Comparison of ENCODE assay signal across 32 cellular contexts in the genomic region with DNA sequence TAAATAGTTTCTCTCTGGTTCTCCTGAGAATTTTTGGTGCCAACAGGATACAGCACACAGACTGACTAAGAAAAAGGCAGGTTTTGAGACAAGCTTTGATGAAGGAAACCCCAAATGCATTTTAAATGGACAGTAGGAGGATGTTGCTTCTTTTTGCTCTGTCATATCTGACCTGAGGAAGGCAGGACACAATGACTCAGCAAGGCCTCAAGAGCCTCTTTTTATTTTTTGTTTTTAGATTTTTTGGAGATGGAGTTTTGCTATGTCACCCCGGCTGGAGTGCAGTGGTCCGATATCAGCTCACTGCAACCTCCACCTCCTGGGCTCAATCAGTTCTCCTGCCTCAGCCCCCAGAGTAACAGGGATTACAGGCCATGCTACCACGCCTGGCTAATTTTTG. TPM values are rescaled to one million over a fixed set of nuclear protein-coding genes. Genes with fewer than 3 reads are reported as not detected.
DNase-seq lines count a peak whose midpoint lies in the region; ATAC-seq, FAIRE-seq and TF ChIP-seq lines count a peak whose summit lies in the region.
"Had no signal": no experiment of that assay in that cellular context is flagged by ENCODE, and none has a peak within 500 bp of the region (broad histone marks: within the 10 kb centered on the region; RNA-seq: fewer than 3 reads in every experiment).

No MANE protein-coding gene starts in this region.

- BruUV-seq in IMR-90 (replicated peaks; lab: Mats Ljungman, UMichigan) (no TSS peak), MCF 10A (replicated peaks; lab: Mats Ljungman, UMichigan) (no TSS peak)

- peak; percentile 52 for ATAC-seq in GM18861 (IDR thresholded peaks at IDR 0.05; ENCODE audit: unreplicated experiment)
- ATAC-seq in IMR-90 (ENCODE audit: low read depth): no peak
- no peak for ATAC-seq in HG03565 (IDR thresholded peaks at IDR 0.05; ENCODE audit: unreplicated experiment)
- ATAC-seq: gastrocnemius medialis, mucosa of descending colon had no signal

- TF ChIP-seq RAD21 in IMR-90 (IDR thresholded peaks at IDR 0.05; ENCODE audit: low read length) (no peak), H1 (IDR thresholded peaks at IDR 0.05 in 1 of 2, conservative IDR thresholded peaks at IDR 0.05 in 1 of 2; ENCODE audit: low read depth in 2 of 2, low read length in 2 of 2) (no peak)

- H4K5ac ChIP-seq in IMR-90 (ENCODE audit: low read depth, low read length) (no peak overlapping the region), H1 (ENCODE audit: insufficient read length, low read depth, low read length) (no peak overlapping the region)

- no peak overlapping the region for H2BK15ac ChIP-seq in IMR-90 (ENCODE audit: low read depth, low read length)
- no peak overlapping the region for H2BK15ac ChIP-seq in H1 (ENCODE audit: low read length)

- no peak overlapping the region for H3K27ac Mint-ChIP-seq in CD8-positive, alpha-beta memory T cell
- H3K27ac Mint-ChIP-seq in MCF 10A (ENCODE audit: low read depth, unreplicated experiment): no peak overlapping the region
- H3K27ac Mint-ChIP-seq: activated CD4-positive, alpha-beta memory T cell treated with anti-CD3 and anti-CD28 coated beads for 36 hours; activated naive CD8-positive, alpha-beta T cell treated with anti-CD3 and anti-CD28 coated beads, Interleukin-2, amount 10 ng/mL, durations not matched to agents 7 days and 5 days; endodermal cell; nephron progenitor cell had no signal

- TF ChIP-seq POLR2A in IMR-90 (IDR thresholded peaks at IDR 0.05; ENCODE audit: low read depth, low read length): no peak
- no peak for TF ChIP-seq POLR2A in H1 (IDR thresholded peaks at IDR 0.05; ENCODE audit: control extremely low read depth in 1 of 2, low read depth in 2 of 2, low read length in 2 of 2)

- H3K18ac ChIP-seq in IMR-90 (ENCODE audit: low read depth, low read length) (no peak overlapping the region), H1 (ENCODE audit: extremely low read depth, low read length) (no peak overlapping the region)

- peak overlapping the region; percentile 61 for H3K27ac ChIP-seq in CD8-positive, alpha-beta memory T cell (ENCODE audit: low read depth, low read length)
- no peak overlapping the region for H3K27ac ChIP-seq in IMR-90 (ENCODE audit: insufficient read depth, low read length)
- H3K27ac ChIP-seq in H1 (ENCODE audit: low read depth, low read length): no peak overlapping the region
- H3K27ac ChIP-seq: esophagus squamous epithelium, gastrocnemius medialis, hepatocyte, SJSA1, transverse colon had no signal

- H3K56ac ChIP-seq in IMR-90 (ENCODE audit: extremely low read depth, insufficient read depth, low read length) (no peak overlapping the region), H1 (replicated peaks; ENCODE audit: insufficient read length, low read depth, low read length) (no peak overlapping the region)

- H3K9me3 Mint-ChIP-seq in CD8-positive, alpha-beta memory T cell: no peaks in the 10 kb centered on the region
- no peaks in the 10 kb centered on the region for H3K9me3 Mint-ChIP-seq in MCF 10A (ENCODE audit: unreplicated experiment)
- H3K9me3 Mint-ChIP-seq: activated CD4-positive, alpha-beta memory T cell treated with anti-CD3 and anti-CD28 coated beads for 36 hours; activated naive CD8-positive, alpha-beta T cell treated with anti-CD3 and anti-CD28 coated beads, Interleukin-2, amount 10 ng/mL, durations not matched to agents 7 days and 5 days; endodermal cell; nephron progenitor cell had no signal

- H3K79me2 ChIP-seq in H1 (ENCODE audit: control insufficient read depth in 1 of 2, insufficient read depth in 2 of 2, low read length in 2 of 2): no peaks in the 10 kb centered on the region
- H3K79me2 ChIP-seq: hepatocyte had no signal

- no peak overlapping the region for H3K4ac ChIP-seq in IMR-90 (ENCODE audit: low read depth, low read length)
- H3K4ac ChIP-seq in H1 (replicated peaks; ENCODE audit: insufficient read length, low read depth, low read length): no peak overlapping the region

- dilution Hi-C loops in IMR-90 (cut with HindIII; ENCODE audit: low sequenced_read_pairs, unreplicated experiment): no loop called here

- no peak overlapping the region for H2BK120ac ChIP-seq in IMR-90 (ENCODE audit: low read depth, low read length)
- H2BK120ac ChIP-seq in H1 (replicated peaks; ENCODE audit: low read depth, low read length): no peak overlapping the region

- no peak overlapping the region for H2AK5ac ChIP-seq in IMR-90 (ENCODE audit: low read depth, low read length)
- H2AK5ac ChIP-seq in H1 (ENCODE audit: low read depth, low read length): no peak overlapping the region

- H3K36me3 ChIP-seq in CD8-positive, alpha-beta memory T cell (ENCODE audit: insufficient read depth, low read length): no peaks in the 10 kb centered on the region
- H3K36me3 ChIP-seq in IMR-90 (ENCODE audit: control insufficient read depth, insufficient read depth, low read length): no peaks in the 10 kb centered on the region
- no peaks in the 10 kb centered on the region for H3K36me3 ChIP-seq in H1 (ENCODE audit: control insufficient read depth in 2 of 4, insufficient read depth in 4 of 4, low read length in 3 of 4)
- H3K36me3 ChIP-seq: esophagus squamous epithelium, gastrocnemius medialis, SJSA1, transverse colon had no signal

- no peak for TF ChIP-seq EP300 in H1 (IDR thresholded peaks at IDR 0.05; ENCODE audit: borderline replicate concordance in 1 of 2, low read depth in 2 of 2, low read length in 2 of 2)

- H3K23me2 ChIP-seq in H1 (ENCODE audit: low read depth, low read length): no peaks in the 10 kb centered on the region

- H3K4me1 ChIP-seq in CD8-positive, alpha-beta memory T cell (ENCODE audit: insufficient read depth, low read length): no peaks in the 10 kb centered on the region
- H3K4me1 ChIP-seq in IMR-90 (ENCODE audit: control insufficient read depth, insufficient read depth, low read length) (no peaks in the 10 kb centered on the region), H1 (replicated peaks in 1 of 4; ENCODE audit: control insufficient read depth in 3 of 4, insufficient read depth in 4 of 4, low read length in 3 of 4) (peaks cover 0 to 3% (median 0%) of the 10 kb centered on the region in 4 experiments; a peak in 1 of 7 replicates)
- H3K4me1 ChIP-seq: Caco-2, esophagus squamous epithelium, gastrocnemius medialis, SJSA1, transverse colon had no signal

- no peaks in the 10 kb centered on the region for H3K9me3 ChIP-seq in CD8-positive, alpha-beta memory T cell (ENCODE audit: low read length)
- no peaks in the 10 kb centered on the region for H3K9me3 ChIP-seq in IMR-90 (ENCODE audit: control insufficient read depth, insufficient read depth, low read length)
- H3K9me3 ChIP-seq in H1 (ENCODE audit: insufficient read depth in 2 of 2, low read depth in 1 of 2, low read length in 1 of 2): no peaks in the 10 kb centered on the region
- H3K9me3 ChIP-seq: Caco-2, esophagus squamous epithelium, gastrocnemius medialis, mucosa of descending colon, SJSA1, transverse colon had no signal

- no peaks in the 10 kb centered on the region for H3K9me1 ChIP-seq in IMR-90 (ENCODE audit: insufficient read depth, low read length)

- H3K79me1 ChIP-seq in IMR-90 (ENCODE audit: low read depth in 1 of 2, low read length in 2 of 2): no peaks in the 10 kb centered on the region
- H3K79me1 ChIP-seq in H1 (ENCODE audit: low read depth, low read length): no peaks in the 10 kb centered on the region

- FAIRE-seq in H1 (lab: Jason Lieb, UNC): no peak
- FAIRE-seq: astrocyte had no signal

- no peak overlapping the region for H4K8ac ChIP-seq in IMR-90 (ENCODE audit: low read depth in 2 of 2, low read length in 2 of 2)
- no peak overlapping the region for H4K8ac ChIP-seq in H1 (ENCODE audit: extremely low read depth, insufficient read depth, low read length)

- no peaks in the 10 kb centered on the region for H3K36me3 Mint-ChIP-seq in CD8-positive, alpha-beta memory T cell
- no peaks in the 10 kb centered on the region for H3K36me3 Mint-ChIP-seq in MCF 10A (ENCODE audit: insufficient read depth, unreplicated experiment)
- H3K36me3 Mint-ChIP-seq: activated CD4-positive, alpha-beta memory T cell treated with anti-CD3 and anti-CD28 coated beads for 36 hours; activated naive CD8-positive, alpha-beta T cell treated with anti-CD3 and anti-CD28 coated beads, Interleukin-2, amount 10 ng/mL, durations not matched to agents 7 days and 5 days had no signal

- H3K9ac ChIP-seq in IMR-90 (ENCODE audit: low read depth, low read length) (no peak overlapping the region), H1 (replicated peaks in 1 of 4; ENCODE audit: extremely low read depth in 1 of 4, low read depth in 3 of 4, low read length in 3 of 4) (no peak overlapping the region)

- no peak overlapping the region for H3K4me3 Mint-ChIP-seq in CD8-positive, alpha-beta memory T cell
- no peak overlapping the region for H3K4me3 Mint-ChIP-seq in MCF 10A (ENCODE audit: unreplicated experiment)
- H3K4me3 Mint-ChIP-seq: activated CD4-positive, alpha-beta memory T cell treated with anti-CD3 and anti-CD28 coated beads for 36 hours; activated naive CD8-positive, alpha-beta T cell treated with anti-CD3 and anti-CD28 coated beads, Interleukin-2, amount 10 ng/mL, durations not matched to agents 7 days and 5 days; endodermal cell; nephron progenitor cell had no signal

- H3K14ac ChIP-seq in IMR-90 (replicated peaks; ENCODE audit: low read depth, low read length): no peak overlapping the region
- H3K14ac ChIP-seq in H1 (ENCODE audit: insufficient read length): no peak overlapping the region

- no peaks in the 10 kb centered on the region for H3K27me3 ChIP-seq in CD8-positive, alpha-beta memory T cell (ENCODE audit: insufficient read depth, low read length, poor library complexity, severe bottlenecking)
- H3K27me3 ChIP-seq in IMR-90 (ENCODE audit: control insufficient read depth, insufficient read depth, low read length) (peaks cover 6% of the 10 kb centered on the region), H1 (replicated peaks in 1 of 4; ENCODE audit: control insufficient read depth in 3 of 4, extremely low read depth in 1 of 4, insufficient read depth in 3 of 4, low read length in 3 of 4) (no peaks in the 10 kb centered on the region)
- H3K27me3 ChIP-seq: gastrocnemius medialis, hepatocyte, SJSA1, transverse colon had no signal

- no peak overlapping the region for H3K4me3 ChIP-seq in CD8-positive, alpha-beta memory T cell (ENCODE audit: low read length)
- H3K4me3 ChIP-seq in IMR-90 (ENCODE audit: insufficient read depth, low read depth, low read length) (no peak overlapping the region), H1 (ENCODE audit: extremely low read depth in 1 of 4, insufficient read depth in 2 of 4, low read depth in 3 of 4, low read length in 4 of 4) (no peak overlapping the region)
- H3K4me3 ChIP-seq: esophagus squamous epithelium, gastrocnemius medialis, hepatocyte, lung, mucosa of descending colon, SJSA1, transverse colon had no signal

- H2BK20ac ChIP-seq in IMR-90 (ENCODE audit: low read depth, low read length) (no peak overlapping the region), H1 (ENCODE audit: low read length) (no peak overlapping the region)

- CTCF ChIA-PET in CD8-positive, alpha-beta memory T cell (lab: Charles Lee): no interaction called here
- CTCF ChIA-PET in IMR-90 (lab: Yijun Ruan, JAX): interaction anchor here (1.0 kb wide), 1 partner anchor 231 kb away, joined by 3 read pairs; no protein-coding TSS in a partner anchor
- CTCF ChIA-PET in H1 (lab: Charles Lee; ENCODE audit: partially characterized antibody): interaction anchor here (0.5 to 1.0 kb wide), 3 partner anchors 23 to 440 kb away, joined by 3 read pairs; no protein-coding TSS in a partner anchor
- CTCF ChIA-PET in MCF 10A (lab: Yijun Ruan, JAX): no interaction called here

- POLR2A ChIA-PET in CD8-positive, alpha-beta memory T cell (lab: Charles Lee): no interaction called here
- POLR2A ChIA-PET in IMR-90 (lab: Charles Lee; ENCODE audit: unreplicated experiment): no interaction called here
- POLR2A ChIA-PET in H1 (lab: Charles Lee; ENCODE audit: partially characterized antibody): no interaction called here
- POLR2A ChIA-PET in MCF 10A (lab: Yijun Ruan, JAX): interaction anchor here (1.2 to 1.6 kb wide), 2 partner anchors 84 to 85 kb away, joined by 3 read pairs; no protein-coding TSS in a partner anchor

- intact Hi-C loops in IMR-90 (cut with micrococcal nuclease) (no loop called here), MCF 10A (cut with micrococcal nuclease) (no loop called here)

- H4K91ac ChIP-seq in IMR-90 (ENCODE audit: insufficient read depth, low read depth, low read length): no peak overlapping the region
- no peak overlapping the region for H4K91ac ChIP-seq in H1 (replicated peaks; ENCODE audit: insufficient read length, low read length)

- H3K27me3 Mint-ChIP-seq in CD8-positive, alpha-beta memory T cell: peaks cover 11 to 17% of the 10 kb centered on the region in 2 donors
- H3K27me3 Mint-ChIP-seq in MCF 10A (ENCODE audit: insufficient read depth, unreplicated experiment): no peaks in the 10 kb centered on the region

- H3K4me2 ChIP-seq in IMR-90 (ENCODE audit: low read depth, low read length): no peak overlapping the region
- H3K4me2 ChIP-seq in H1 (ENCODE audit: insufficient read depth in 1 of 2, low read depth in 2 of 2, low read length in 2 of 2): no peak overlapping the region
- H3K4me2 ChIP-seq: hepatocyte had no signal

- no peaks in the 10 kb centered on the region for H4K20me1 ChIP-seq in IMR-90 (ENCODE audit: insufficient read depth, low read length)
- H4K20me1 ChIP-seq in H1 (replicated peaks in 1 of 2; ENCODE audit: control insufficient read depth in 1 of 2, insufficient read depth in 2 of 2, low read length in 2 of 2): no peaks in the 10 kb centered on the region

- H3K23ac ChIP-seq in IMR-90 (ENCODE audit: low read depth, low read length) (no peak overlapping the region), H1 (ENCODE audit: insufficient read length) (no peak overlapping the region)

- H2BK5ac ChIP-seq in IMR-90 (ENCODE audit: low read depth, low read length, poor library complexity, severe bottlenecking) (no peak overlapping the region), H1 (ENCODE audit: low read depth, low read length) (no peak overlapping the region)

- H2AK9ac ChIP-seq in IMR-90 (replicated peaks; ENCODE audit: low read depth, low read length, poor library complexity): no peak overlapping the region

- H3K4me1 Mint-ChIP-seq in CD8-positive, alpha-beta memory T cell: no peaks in the 10 kb centered on the region
- no peaks in the 10 kb centered on the region for H3K4me1 Mint-ChIP-seq in MCF 10A (ENCODE audit: insufficient read depth, unreplicated experiment)
- H3K4me1 Mint-ChIP-seq: activated naive CD8-positive, alpha-beta T cell treated with anti-CD3 and anti-CD28 coated beads, Interleukin-2, amount 10 ng/mL, durations not matched to agents 7 days and 5 days; endodermal cell; nephron progenitor cell had no signal

- H2AFZ ChIP-seq in IMR-90 (replicated peaks; ENCODE audit: low read length, poor library complexity): no peak overlapping the region
- 0 out of 2 replicates have a peak overlapping the region, but pooled peaks have one; percentile 2 for H2AFZ ChIP-seq in H1 (ENCODE audit: low read length)
- H2AFZ ChIP-seq: hepatocyte had no signal

- DNase-seq in CD8-positive, alpha-beta memory T cell: no peak
- DNase-seq in IMR-90 (no peak), H1 (ENCODE audit: low read depth in 1 of 2, low spot score in 2 of 2) (no peak), MCF 10A (ENCODE audit: unreplicated experiment) (no peak), COLO829 (ENCODE audit: low spot score) (no peak)
- DNase-seq: activated CD4-positive, alpha-beta memory T cell treated with anti-CD3 and anti-CD28 coated beads for 36 hours; activated effector memory CD4-positive, alpha-beta T cell treated with Interleukin-2 at 50 U/mL for 16 hours; activated naive CD8-positive, alpha-beta T cell treated with anti-CD3 and anti-CD28 coated beads, Interleukin-2, amount 10 ng/mL, durations not matched to agents 7 days and 5 days; Caco-2; caudate nucleus; cortex of kidney; endodermal cell; esophagus squamous epithelium; gastrocnemius medialis; GF-D8; H7; Kasumi-1; mucosa of descending colon; NCI-H1694; NCI-H524 treated with DMSO at 0.1 percent for 48 hours; nephron progenitor cell; NK-92 treated with Interleukin-12 subunit alpha and Interleukin-12 subunit beta, amount 100 ng/mL, for 24 hours; transverse colon had no signal

- TF ChIP-seq CTCF in IMR-90 (conservative IDR thresholded peaks at IDR 0.05; ENCODE audit: low read depth, low read length) (no peak), H1 (IDR thresholded peaks at IDR 0.05; ENCODE audit: control extremely low read depth in 1 of 3, insufficient read depth in 1 of 3, low read depth in 1 of 3, low read length in 3 of 3) (no peak), MCF 10A (IDR thresholded peaks at IDR 0.05; ENCODE audit: unreplicated experiment) (no peak)

- in situ Hi-C loops in IMR-90 (cut with MboI; ENCODE audit: low sequenced_read_pairs): no loop called here

- H2BK12ac ChIP-seq in H1 (ENCODE audit: low read depth, low read length): no peak overlapping the region

- 40% methylated on average over 1 of the region's 3 CpGs; no CpG with 5 or more reads in 1 of the 2 experiments for WGBS in IMR-90 (ENCODE audit: extremely low coverage in 2 of 2, insufficient read length in 1 of 2), 2 experiments
- 88% methylated on average over 3 of the region's 3 CpGs; no CpG with 5 or more reads in 1 of the 2 experiments for WGBS in H1 (ENCODE audit: extremely low coverage in 1 of 2, insufficient coverage in 1 of 2, insufficient read length in 1 of 2, insufficient replicate concordance in 2 of 2, low coverage in 1 of 2, low lambda C conversion rate in 2 of 2, missing lambda C conversion rate in 1 of 2), 2 experiments

RNA-seq across cellular contexts. Expression of a gene that starts 16.9 kb away (rescaled TPM):
- total RNA-seq in CD8-positive, alpha-beta memory T cell: not detected
- polyA plus RNA-seq in CD8-positive, alpha-beta memory T cell: not detected
- total RNA-seq in IMR-90 (2012; rRNA removed): not detected in 2 replicates
- polyA plus RNA-seq in IMR-90 (2012; rRNA removed): not detected in 2 replicates
- polyA plus RNA-seq in IMR-90 (2012; cell fraction: cytosol; rRNA removed): not detected in 2 replicates
- not detected in 2 replicates for polyA plus RNA-seq in IMR-90 (2012; cell fraction: nucleus; rRNA removed; ENCODE audit: low replicate concordance)
- 0.31 TPM in 1 of 2 replicates, not detected in the other for total RNA-seq in H1 (2021; fragmentation: NEBNext Ultra II Directional; extraction: Animal tissue kit (Norgen Biotek cat#: 25700))
- 0.05 TPM in 1 of 2 replicates, not detected in the other for polyA plus RNA-seq in H1 (2011; rRNA removed)
- 0.03 TPM for polyA plus RNA-seq in H1 (2011; cell fraction: cytosol; rRNA removed)
- polyA plus RNA-seq in H1 (2011; cell fraction: nucleus; rRNA removed): not detected
- not detected in 4 replicates for polyA plus RNA-seq in H1 (2012, experiment 1 of 2)
- polyA plus RNA-seq in H1 (2012, experiment 2 of 2): not detected
- polyA plus RNA-seq in H1 (2013, experiment 1 of 2): 0.32 TPM
- polyA plus RNA-seq in H1 (2013, experiment 2 of 2): 0.29 TPM
- polyA minus RNA-seq in H1 (2011; rRNA and poly(A)+ RNA removed): not detected in 2 replicates
- not detected for polyA minus RNA-seq in H1 (2011; cell fraction: cytosol; rRNA and poly(A)+ RNA removed)
- polyA minus RNA-seq in H1 (2011; cell fraction: nucleus; rRNA and poly(A)+ RNA removed): not detected
- not detected in 2 replicates for total RNA-seq in MCF 10A (2022)
- total RNA-seq: activated CD4-positive, alpha-beta memory T cell treated with anti-CD3 and anti-CD28 coated beads for 36 hours; activated naive CD8-positive, alpha-beta T cell treated with anti-CD3 and anti-CD28 coated beads, Interleukin-2, amount 10 ng/mL, durations not matched to agents 7 days and 5 days; astrocyte; endodermal cell; esophagus squamous epithelium; H7; osteocyte; SJSA1 had no signal
- polyA plus RNA-seq: BJ had no signal

RNA-seq across cellular contexts. Expression of a gene that starts 34.5 kb away (rescaled TPM):
- total RNA-seq in CD8-positive, alpha-beta memory T cell: not detected
- polyA plus RNA-seq in CD8-positive, alpha-beta memory T cell: not detected
- total RNA-seq in IMR-90 (2012; rRNA removed) (not detected in 2 replicates), MCF 10A (2022) (0.16 and 0.20 TPM in 2 replicates)
- polyA plus RNA-seq in IMR-90 (2012; rRNA removed) (not detected in 2 replicates), H1 (2011; rRNA removed) (0.03 TPM in 1 of 2 replicates, not detected in the other)
- polyA plus RNA-seq in IMR-90 (2012; cell fraction: cytosol; rRNA removed): not detected in 2 replicates
- polyA plus RNA-seq in IMR-90 (2012; cell fraction: nucleus; rRNA removed; ENCODE audit: low replicate concordance): not detected in 2 replicates
- total RNA-seq in H1 (2021; fragmentation: NEBNext Ultra II Directional; extraction: Animal tissue kit (Norgen Biotek cat#: 25700)): 0.15 TPM in 1 of 2 replicates, not detected in the other
- not detected for polyA plus RNA-seq in H1 (2011; cell fraction: cytosol; rRNA removed)
- not detected for polyA plus RNA-seq in H1 (2011; cell fraction: nucleus; rRNA removed)
- 0.21 TPM in 1 of 4 replicates, not detected in the others for polyA plus RNA-seq in H1 (2012, experiment 1 of 2)
- polyA plus RNA-seq in H1 (2012, experiment 2 of 2): not detected
- 0.22 TPM for polyA plus RNA-seq in H1 (2013, experiment 1 of 2)
- polyA plus RNA-seq in H1 (2013, experiment 2 of 2): 0.17 TPM
- polyA minus RNA-seq in H1 (2011; rRNA and poly(A)+ RNA removed): not detected in 2 replicates
- polyA minus RNA-seq in H1 (2011; cell fraction: cytosol; rRNA and poly(A)+ RNA removed): not detected
- polyA minus RNA-seq in H1 (2011; cell fraction: nucleus; rRNA and poly(A)+ RNA removed): not detected
- total RNA-seq: activated CD4-positive, alpha-beta memory T cell treated with anti-CD3 and anti-CD28 coated beads for 36 hours; activated naive CD8-positive, alpha-beta T cell treated with anti-CD3 and anti-CD28 coated beads, Interleukin-2, amount 10 ng/mL, durations not matched to agents 7 days and 5 days; astrocyte; Caco-2; endodermal cell; esophagus squamous epithelium; mucosa of descending colon; osteocyte; SJSA1; skeletal muscle tissue; transverse colon had no signal
- polyA plus RNA-seq: BJ, lung had no signal

Comparison
In these comparisons a context has a peak if more than half of its experiments do, and no peak if none do; other contexts are left out.
1. CTCF ChIA-PET loops: an anchor here in IMR-90 (1.0 kb wide) and H1 (0.5 to 1.0 kb wide); none called in CD8-positive, alpha-beta memory T cell and MCF 10A.